15 cellular contexts compared by ENCODE assay signal in the genomic region with DNA sequence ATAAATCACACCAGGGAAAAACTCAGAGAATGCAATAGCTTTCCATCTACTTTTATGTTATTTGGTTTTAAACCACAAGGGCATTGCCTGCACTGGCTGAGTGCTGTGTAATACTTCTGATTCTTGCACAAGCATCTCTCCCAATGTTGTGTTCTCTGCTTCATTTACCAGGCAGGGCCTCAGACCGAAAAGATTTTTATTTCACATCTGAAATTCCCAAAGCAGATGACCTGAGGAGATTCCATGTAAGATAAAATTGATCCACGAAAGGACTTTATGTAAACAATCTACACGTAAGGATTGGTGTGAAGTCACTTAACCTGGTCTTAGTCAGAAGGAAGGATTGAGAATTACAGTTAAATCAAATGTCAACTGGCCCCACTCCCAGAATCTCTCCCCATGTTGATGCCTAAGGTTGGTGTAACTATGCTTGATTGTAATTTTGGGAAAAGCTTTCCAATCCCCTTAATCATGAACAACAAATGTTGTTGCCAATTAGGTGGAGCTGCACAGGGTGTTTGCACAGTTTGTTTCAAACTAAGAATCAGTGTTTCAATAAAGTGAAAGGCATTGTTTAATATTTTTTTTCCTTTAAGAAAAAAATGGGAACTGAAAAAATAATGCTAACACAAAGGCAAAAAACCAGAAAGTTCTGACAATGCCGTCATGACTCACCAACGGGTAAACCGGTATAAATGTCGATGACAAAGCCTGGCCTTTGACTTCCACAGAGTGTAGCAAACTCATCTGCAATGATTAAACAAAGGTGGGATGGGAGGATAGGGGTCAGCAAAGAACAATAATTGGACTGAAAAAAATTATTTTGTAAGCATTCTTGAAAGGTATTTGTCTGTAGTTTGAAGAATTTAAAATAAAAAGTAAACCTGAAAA.
DNase-seq lines count a peak whose midpoint lies in the region; ATAC-seq and TF ChIP-seq lines count a peak whose summit lies in the region.
"Had no signal": no experiment of that assay in that cellular context is flagged by ENCODE, and none has a peak within 500 bp of the region (broad histone marks: within the 10 kb centered on the region; RNA-seq: fewer than 3 reads in every experiment).

No MANE protein-coding gene starts in this region.

- no peak overlapping the region for H3K4me3 ChIP-seq in right atrium auricular region
- H3K4me3 ChIP-seq in ascending aorta: no peak overlapping the region
- no peak overlapping the region for H3K4me3 ChIP-seq in fibroblast of villous mesenchyme (ENCODE audit: low read depth, low read length)
- H3K4me3 ChIP-seq: psoas muscle had no signal

- H3K4me1 ChIP-seq in right atrium auricular region (no peaks in the 10 kb centered on the region), ascending aorta (no peaks in the 10 kb centered on the region)
- H3K4me1 ChIP-seq: psoas muscle had no signal

- peak; percentile 46 for ATAC-seq in Right ventricle myocardium superior (ENCODE audit: poor library complexity)
- ATAC-seq in GM19324 (IDR thresholded peaks at IDR 0.05; ENCODE audit: low FRiP score, unreplicated experiment): no peak

- H3K27me3 Mint-ChIP-seq in activated T-helper 2 cell treated with anti-CD3 and anti-CD28 coated beads, Interferon-gamma antibody, Interleukin-2, Interleukin-4, amounts not matched to agents 10 μg/mL and 5 μg/mL and 100 μg/mL, durations not matched to agents 14 hours and 24 hours and 36 hours (ENCODE audit: low read depth): no peaks in the 10 kb centered on the region
- H3K27me3 Mint-ChIP-seq: dendritic cell treated with granulocyte-macrophage colony-stimulating factor and Interleukin-4, amounts not matched to agents 40 ng/mL and 50 ng/mL, for 4 days had no signal

- H3K36me3 ChIP-seq in right atrium auricular region (peaks cover 30% of the 10 kb centered on the region), ascending aorta (peaks cover 52 to 57% of the 10 kb centered on the region in 2 donors)

- no peaks in the 10 kb centered on the region for H3K9me3 Mint-ChIP-seq in activated T-helper 2 cell treated with anti-CD3 and anti-CD28 coated beads, Interferon-gamma antibody, Interleukin-2, Interleukin-4, amounts not matched to agents 10 μg/mL and 5 μg/mL and 100 μg/mL, durations not matched to agents 14 hours and 24 hours and 36 hours
- H3K9me3 Mint-ChIP-seq: dendritic cell treated with granulocyte-macrophage colony-stimulating factor and Interleukin-4, amounts not matched to agents 40 ng/mL and 50 ng/mL, for 4 days had no signal

- intact Hi-C loops in Right ventricle myocardium superior (cut with DNase I): loop anchor here (5.0 to 10.0 kb wide), 2 partner anchors 55 to 267 kb away; no protein-coding TSS in a partner anchor
- intact Hi-C loops in ascending aorta (cut with DNase I): no loop called here
- intact Hi-C loops in activated T-helper 2 cell treated with anti-CD3 and anti-CD28 coated beads, Interferon-gamma antibody, Interleukin-2, Interleukin-4, amounts not matched to agents 10 μg/mL and 5 μg/mL and 100 μg/mL, durations not matched to agents 14 hours and 24 hours and 36 hours (cut with micrococcal nuclease): no loop called here

- no peaks in the 10 kb centered on the region for H3K36me3 Mint-ChIP-seq in activated T-helper 2 cell treated with anti-CD3 and anti-CD28 coated beads, Interferon-gamma antibody, Interleukin-2, Interleukin-4, amounts not matched to agents 10 μg/mL and 5 μg/mL and 100 μg/mL, durations not matched to agents 14 hours and 24 hours and 36 hours (ENCODE audit: low read depth)

- H3K4me3 Mint-ChIP-seq in activated T-helper 2 cell treated with anti-CD3 and anti-CD28 coated beads, Interferon-gamma antibody, Interleukin-2, Interleukin-4, amounts not matched to agents 10 μg/mL and 5 μg/mL and 100 μg/mL, durations not matched to agents 14 hours and 24 hours and 36 hours (ENCODE audit: low read depth): no peak overlapping the region
- H3K4me3 Mint-ChIP-seq: dendritic cell treated with granulocyte-macrophage colony-stimulating factor and Interleukin-4, amounts not matched to agents 40 ng/mL and 50 ng/mL, for 4 days had no signal

- no peaks in the 10 kb centered on the region for H3K4me1 Mint-ChIP-seq in activated T-helper 2 cell treated with anti-CD3 and anti-CD28 coated beads, Interferon-gamma antibody, Interleukin-2, Interleukin-4, amounts not matched to agents 10 μg/mL and 5 μg/mL and 100 μg/mL, durations not matched to agents 14 hours and 24 hours and 36 hours (ENCODE audit: low read depth)

- H3K27ac Mint-ChIP-seq in activated T-helper 2 cell treated with anti-CD3 and anti-CD28 coated beads, Interferon-gamma antibody, Interleukin-2, Interleukin-4, amounts not matched to agents 10 μg/mL and 5 μg/mL and 100 μg/mL, durations not matched to agents 14 hours and 24 hours and 36 hours: no peak overlapping the region
- H3K27ac Mint-ChIP-seq: dendritic cell treated with granulocyte-macrophage colony-stimulating factor and Interleukin-4, amounts not matched to agents 40 ng/mL and 50 ng/mL, for 4 days had no signal

- H3K27ac ChIP-seq in right atrium auricular region (peak overlapping the region in 1 of 2 donors; percentile 32), ascending aorta (peak overlapping the region; percentile 60 to 63)
- H3K27ac ChIP-seq: psoas muscle had no signal

- DNase-seq in Right ventricle myocardium superior (no peak), right atrium auricular region (ENCODE audit: low spot score) (no peak), ascending aorta (ENCODE audit: low spot score in 2 of 2) (no peak), fibroblast of villous mesenchyme (ENCODE audit: low read depth) (peak; percentile 92), NCI-H1694 (lab: John Stamatoyannopoulos, UW) (no peak)
- no peak for DNase-seq in central memory CD4-positive, alpha-beta T cell
- no peak for DNase-seq in activated T-helper 2 cell treated with anti-CD3 and anti-CD28 coated beads, Interferon-gamma antibody, Interleukin-2, Interleukin-4, amounts not matched to agents 10 μg/mL and 5 μg/mL and 100 μg/mL, durations not matched to agents 14 hours and 24 hours and 36 hours (ENCODE audit: low spot score)
- DNase-seq: activated CD4-positive, alpha-beta T cell treated with anti-CD3 and anti-CD28 coated beads for 1 hour; activated effector memory CD4-positive, alpha-beta T cell treated with anti-CD3 and anti-CD28 coated beads, Interleukin-2, amount 50 U/mL, for 16 hours; GDM1; NCI-H146; NCI-H82; psoas muscle had no signal

- H3K9me3 ChIP-seq in right atrium auricular region (no peaks in the 10 kb centered on the region), ascending aorta (no peaks in the 10 kb centered on the region)
- H3K9me3 ChIP-seq: psoas muscle had no signal

- H3K27me3 ChIP-seq in right atrium auricular region: no peaks in the 10 kb centered on the region
- H3K27me3 ChIP-seq in ascending aorta: no peaks in the 10 kb centered on the region

- TF ChIP-seq CTCF in right atrium auricular region (IDR thresholded peaks at IDR 0.05) (no peak), ascending aorta (IDR thresholded peaks at IDR 0.05) (peak in 1 of 3 experiments; percentile 7), fibroblast of villous mesenchyme (IDR thresholded peaks at IDR 0.05; ENCODE audit: insufficient read depth, low read depth, low read length) (no peak)
